9 cellular contexts compared by ENCODE assay signal in the genomic region with DNA sequence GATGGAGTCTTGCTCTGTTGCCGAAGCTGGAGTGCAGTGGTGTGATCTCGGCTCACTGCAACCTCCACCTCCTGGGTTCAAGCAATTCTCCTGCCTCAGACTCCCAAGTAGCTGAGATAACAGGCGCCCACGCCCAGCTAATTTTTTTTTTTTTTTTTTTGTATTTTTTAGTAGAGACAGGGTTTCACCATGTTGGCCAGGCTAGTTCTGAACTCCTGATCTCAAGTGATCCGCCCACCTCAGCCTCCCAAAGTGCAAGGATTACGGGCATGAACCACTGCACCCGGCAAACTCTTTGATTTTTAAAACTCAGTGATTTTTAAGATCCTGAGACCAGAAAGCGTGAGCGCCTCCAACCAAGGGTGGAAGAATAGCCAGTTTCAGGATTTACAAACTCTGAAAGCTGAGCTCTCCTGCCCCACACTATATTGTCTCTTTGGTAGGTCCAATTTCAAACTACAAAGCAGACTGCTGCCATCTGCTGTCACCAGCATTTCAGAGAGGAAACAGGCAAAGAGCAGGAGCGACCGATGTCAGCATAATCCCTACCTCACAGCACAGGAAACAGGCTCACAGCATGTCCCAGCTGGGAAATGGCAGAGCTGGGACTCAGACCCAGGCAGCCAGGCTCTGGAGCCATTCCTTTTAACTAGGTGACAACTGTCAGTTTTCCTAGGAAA. TPM values are rescaled to one million over a fixed set of nuclear protein-coding genes. Genes with fewer than 3 reads are reported as not detected.
DNase-seq lines count a peak whose midpoint lies in the region; ATAC-seq and TF ChIP-seq lines count a peak whose summit lies in the region.
"Had no signal": no experiment of that assay in that cellular context is flagged by ENCODE, and none has a peak within 500 bp of the region (broad histone marks: within the 10 kb centered on the region; RNA-seq: fewer than 3 reads in every experiment).

No MANE protein-coding gene starts in this region.

- peak overlapping the region; percentile 4 for H3K4me3 Mint-ChIP-seq in activated CD4-positive, alpha-beta T cell treated with anti-CD3 and anti-CD28 coated beads, Interleukin-2, amount 10 ng/mL, durations not matched to agents 7 days and 5 days
- no peak overlapping the region for H3K4me3 Mint-ChIP-seq in stimulated activated memory B cell treated with anti-CD40 and anti-IgM and Interleukin-4, amounts not matched to agents 10 μg/mL and 1 μg/mL and 100 μg/mL, for 72 hours
- H3K4me3 Mint-ChIP-seq: naive B cell had no signal

- H3K27ac ChIP-seq in RWPE1 (peak overlapping the region; percentile 65), dorsolateral prefrontal cortex (peak overlapping the region in 2 of 59 donors; percentile 8 to 21)

- DNase-seq in activated CD4-positive, alpha-beta T cell treated with anti-CD3 and anti-CD28 coated beads, Interleukin-2, amount 10 ng/mL, durations not matched to agents 7 days and 5 days = peak; percentile 74
- DNase-seq in activated CD4-positive, alpha-beta T cell treated with anti-CD3 and anti-CD28 coated beads, Interleukin-2, amount 50 U/mL, for 48 hours = no peak
- DNase-seq in RWPE1 (ENCODE audit: low spot score) (no peak), fibroblast of peridontal ligament (ENCODE audit: extremely low read depth) (peak; percentile 13), dorsolateral prefrontal cortex (no peak)
- DNase-seq: naive B cell had no signal

- TF ChIP-seq CTCF in RWPE1 (conservative IDR thresholded peaks at IDR 0.05; ENCODE audit: low read depth) (no peak), dorsolateral prefrontal cortex (IDR thresholded peaks at IDR 0.05 in 54 of 56, conservative IDR thresholded peaks at IDR 0.05 in 2 of 56; ENCODE audit: low read depth in 1 of 56, partially characterized antibody in 56 of 56) (peak in 10 of 56 donors; percentile 6 to 36 (median 22))

- no peaks in the 10 kb centered on the region for H3K27me3 Mint-ChIP-seq in activated CD4-positive, alpha-beta T cell treated with anti-CD3 and anti-CD28 coated beads, Interleukin-2, amount 10 ng/mL, durations not matched to agents 7 days and 5 days
- no peaks in the 10 kb centered on the region for H3K27me3 Mint-ChIP-seq in stimulated activated memory B cell treated with anti-CD40 and anti-IgM and Interleukin-4, amounts not matched to agents 10 μg/mL and 1 μg/mL and 100 μg/mL, for 72 hours
- H3K27me3 Mint-ChIP-seq: naive B cell had no signal

- peaks cover 36% of the 10 kb centered on the region for H3K36me3 Mint-ChIP-seq in activated CD4-positive, alpha-beta T cell treated with anti-CD3 and anti-CD28 coated beads, Interleukin-2, amount 10 ng/mL, durations not matched to agents 7 days and 5 days (ENCODE audit: low read depth)
- H3K36me3 Mint-ChIP-seq in stimulated activated memory B cell treated with anti-CD40 and anti-IgM and Interleukin-4, amounts not matched to agents 10 μg/mL and 1 μg/mL and 100 μg/mL, for 72 hours = no peaks in the 10 kb centered on the region
- H3K36me3 Mint-ChIP-seq: naive B cell had no signal

- intact Hi-C loops in dorsolateral prefrontal cortex (cut with DNase I) = no loop called here

- H3K27me3 ChIP-seq in dorsolateral prefrontal cortex = no peaks in the 10 kb centered on the region

- CTCF ChIA-PET in activated CD4-positive, alpha-beta T cell treated with anti-CD3 and anti-CD28 coated beads, Interleukin-2, amount 10 ng/mL, durations not matched to agents 7 days and 5 days (lab: Charles Lee) = interaction anchor here (0.6 to 6.5 kb wide), 26 partner anchors 9 to 363 kb away, joined by 3 to 95 read pairs (median 7); a partner anchor contains a TSS
- CTCF ChIA-PET in RWPE1 (lab: Yijun Ruan, JAX) = interaction anchor here (0.6 to 2.0 kb wide), 19 partner anchors 9 to 888 kb away, joined by 3 to 12 read pairs (median 4); a partner anchor contains a TSS

- no peak for ATAC-seq in stimulated activated memory B cell treated with anti-CD40 and anti-IgM and Interleukin-4, amounts not matched to agents 10 μg/mL and 1 μg/mL and 100 μg/mL, for 72 hours
- ATAC-seq in HG03571 (IDR thresholded peaks at IDR 0.05; ENCODE audit: unreplicated experiment) = no peak
- ATAC-seq in GM18498 (IDR thresholded peaks at IDR 0.05; ENCODE audit: unreplicated experiment) = no peak

- H3K4me3 ChIP-seq in dorsolateral prefrontal cortex = no peak overlapping the region

- peak overlapping the region; percentile 70 for H3K27ac Mint-ChIP-seq in activated CD4-positive, alpha-beta T cell treated with anti-CD3 and anti-CD28 coated beads, Interleukin-2, amount 10 ng/mL, durations not matched to agents 7 days and 5 days
- H3K27ac Mint-ChIP-seq in stimulated activated memory B cell treated with anti-CD40 and anti-IgM and Interleukin-4, amounts not matched to agents 10 μg/mL and 1 μg/mL and 100 μg/mL, for 72 hours = peak overlapping the region; percentile 17

- H3K4me1 Mint-ChIP-seq in activated CD4-positive, alpha-beta T cell treated with anti-CD3 and anti-CD28 coated beads, Interleukin-2, amount 10 ng/mL, durations not matched to agents 7 days and 5 days = peaks cover 63% of the 10 kb centered on the region
- peaks cover 30% of the 10 kb centered on the region for H3K4me1 Mint-ChIP-seq in stimulated activated memory B cell treated with anti-CD40 and anti-IgM and Interleukin-4, amounts not matched to agents 10 μg/mL and 1 μg/mL and 100 μg/mL, for 72 hours

- POLR2A ChIA-PET in activated CD4-positive, alpha-beta T cell treated with anti-CD3 and anti-CD28 coated beads, Interleukin-2, amount 10 ng/mL, durations not matched to agents 7 days and 5 days (lab: Charles Lee) = interaction anchor here (0.7 kb wide), 1 partner anchor 41 kb away, joined by 7 read pairs; no protein-coding TSS in a partner anchor
- POLR2A ChIA-PET in RWPE1 (lab: Yijun Ruan, JAX; ENCODE audit: low non-redundant PET) = no interaction called here

- H3K9me3 Mint-ChIP-seq in activated CD4-positive, alpha-beta T cell treated with anti-CD3 and anti-CD28 coated beads, Interleukin-2, amount 10 ng/mL, durations not matched to agents 7 days and 5 days = no peaks in the 10 kb centered on the region
- H3K9me3 Mint-ChIP-seq in stimulated activated memory B cell treated with anti-CD40 and anti-IgM and Interleukin-4, amounts not matched to agents 10 μg/mL and 1 μg/mL and 100 μg/mL, for 72 hours = no peaks in the 10 kb centered on the region
- H3K9me3 Mint-ChIP-seq: naive B cell had no signal

RNA-seq across cellular contexts. Expression of a gene that starts 9.2 kb away (rescaled TPM):
- 100 to 1,000 TPM; 288 TPM for total RNA-seq in activated CD4-positive, alpha-beta T cell treated with anti-CD3 and anti-CD28 coated beads, Interleukin-2, amount 10 ng/mL, durations not matched to agents 7 days and 5 days
- total RNA-seq in dorsolateral prefrontal cortex = 10 to 100 TPM; 39.0 to 64.8 (median 49.4) TPM

RNA-seq across cellular contexts. Expression of a gene that starts 10.0 kb away (rescaled TPM):
- total RNA-seq in activated CD4-positive, alpha-beta T cell treated with anti-CD3 and anti-CD28 coated beads, Interleukin-2, amount 10 ng/mL, durations not matched to agents 7 days and 5 days = 1 to 10 TPM; 1.1 TPM
- total RNA-seq in dorsolateral prefrontal cortex = 1 to 10 TPM in 50 of 120 experiments, under 1 TPM in 56, not detected in 14; 0.32 to 3.1 (median 0.94) TPM

RNA-seq across cellular contexts. Expression of a gene that starts 19.8 kb away (rescaled TPM):
- 10 to 100 TPM; 41.5 to 45.9 TPM for total RNA-seq in activated CD4-positive, alpha-beta T cell treated with anti-CD3 and anti-CD28 coated beads, Interleukin-2, amount 10 ng/mL, durations not matched to agents 7 days and 5 days
- 10 to 100 TPM; 38.2 to 68.5 (median 52.3) TPM for total RNA-seq in dorsolateral prefrontal cortex

RNA-seq across cellular contexts. Expression of a gene that starts 43.3 kb away (rescaled TPM):
- 1 to 10 TPM; 4.2 TPM for total RNA-seq in activated CD4-positive, alpha-beta T cell treated with anti-CD3 and anti-CD28 coated beads, Interleukin-2, amount 10 ng/mL, durations not matched to agents 7 days and 5 days
- 10 to 100 TPM in 49 of 120 experiments, 1 to 10 TPM in 71; 3.0 to 19.9 (median 9.2) TPM for total RNA-seq in dorsolateral prefrontal cortex

RNA-seq across cellular contexts. Expression of a gene that starts 58.7 kb away (rescaled TPM):
- 10 to 100 TPM; 25.0 to 27.4 TPM for total RNA-seq in activated CD4-positive, alpha-beta T cell treated with anti-CD3 and anti-CD28 coated beads, Interleukin-2, amount 10 ng/mL, durations not matched to agents 7 days and 5 days
- 100 to 1,000 TPM in 1 of 120 experiments, 10 to 100 TPM in 119; 22.6 to 101 (median 43.4) TPM for total RNA-seq in dorsolateral prefrontal cortex

Comparison
In these comparisons a context has a peak if more than half of its experiments do, and no peak if none do; other contexts are left out.
1. DNase-seq: peak in activated CD4-positive, alpha-beta T cell treated with anti-CD3 and anti-CD28 coated beads, Interleukin-2, amount 10 ng/mL, durations not matched to agents 7 days and 5 days (single experiment) and fibroblast of peridontal ligament (single experiment); none in activated CD4-positive, alpha-beta T cell treated with anti-CD3 and anti-CD28 coated beads, Interleukin-2, amount 50 U/mL, for 48 hours (0 of 2), RWPE1 (single experiment) and dorsolateral prefrontal cortex (0 of 10).
2. RNA of a gene that starts 9.2 kb away (total RNA-seq): 288 TPM in activated CD4-positive, alpha-beta T cell treated with anti-CD3 and anti-CD28 coated beads, Interleukin-2, amount 10 ng/mL, durations not matched to agents 7 days and 5 days; 39.0 to 64.8 TPM in dorsolateral prefrontal cortex; every median in the first group is over 4 times any median in the second.